In genomic region chr7:44978511-44979366, GRCh38 we compare ENCODE assay signal across 8 cellular contexts. TPM values are rescaled to one million over a fixed set of nuclear protein-coding genes. Genes with fewer than 3 reads are reported as not detected.
DNase-seq lines count a peak whose midpoint lies in the region; ATAC-seq, FAIRE-seq and TF ChIP-seq lines count a peak whose summit lies in the region.

Gene MYO1G, minus strand, starts transcription at chr7:44979015. Its CDS starts 54 bp downstream, at chr7:44978961.

- intact Hi-C loops in activated T-helper 2 cell treated with anti-CD3 and anti-CD28 coated beads, Interferon-gamma antibody, Interleukin-2, Interleukin-4, amounts not matched to agents 10 μg/mL and 5 μg/mL and 100 μg/mL, durations not matched to agents 14 hours and 24 hours and 36 hours (cut with micrococcal nuclease): loop anchor here (1.0 to 5.0 kb wide), 5 partner anchors 21 to 158 kb away; partner anchors contain the start of genes H2AZ2 and PURB

- H3K4me1 Mint-ChIP-seq in activated T-helper 2 cell treated with anti-CD3 and anti-CD28 coated beads, Interferon-gamma antibody, Interleukin-2, Interleukin-4, amounts not matched to agents 10 μg/mL and 5 μg/mL and 100 μg/mL, durations not matched to agents 14 hours and 24 hours and 36 hours (ENCODE audit: low read depth): peaks cover 58% of the 10 kb centered on the region
- H3K4me1 Mint-ChIP-seq in memory B cell: peaks cover 46% of the 10 kb centered on the region
- H3K4me1 Mint-ChIP-seq in stimulated activated effector memory CD8-positive, alpha-beta T cell treated with anti-CD3 and anti-CD28 coated beads, Interleukin-12 subunit alpha, Interleukin-12 subunit beta, amount 100 ng/mL, for 72 hours: peaks cover 69% of the 10 kb centered on the region

- H3K36me3 ChIP-seq in Peyer's patch: peaks cover 0 to 21% (median 0%) of the 10 kb centered on the region in 3 donors

- H3K9me3 Mint-ChIP-seq in activated T-helper 2 cell treated with anti-CD3 and anti-CD28 coated beads, Interferon-gamma antibody, Interleukin-2, Interleukin-4, amounts not matched to agents 10 μg/mL and 5 μg/mL and 100 μg/mL, durations not matched to agents 14 hours and 24 hours and 36 hours: no peaks in the 10 kb centered on the region
- no peaks in the 10 kb centered on the region for H3K9me3 Mint-ChIP-seq in memory B cell
- H3K9me3 Mint-ChIP-seq in stimulated activated effector memory CD8-positive, alpha-beta T cell treated with anti-CD3 and anti-CD28 coated beads, Interleukin-12 subunit alpha, Interleukin-12 subunit beta, amount 100 ng/mL, for 72 hours: no peaks in the 10 kb centered on the region

- DNase-seq in GM12892 (ENCODE audit: insufficient read length) (no peak), Peyer's patch (peak in 2 of 3 donors; percentile 91 to 93), memory B cell (ENCODE audit: low spot score in 2 of 2) (peak; percentile 57 to 66), NCI-H748 treated with DMSO at 0.1 percent for 48 hours (lab: John Stamatoyannopoulos, UW) (no peak), ecto neural progenitor cell (ENCODE audit: low spot score) (no peak)
- peak; percentile 94 for DNase-seq in activated T-helper 2 cell treated with anti-CD3 and anti-CD28 coated beads, Interferon-gamma antibody, Interleukin-2, Interleukin-4, amounts not matched to agents 10 μg/mL and 5 μg/mL and 100 μg/mL, durations not matched to agents 14 hours and 24 hours and 36 hours (ENCODE audit: low spot score)
- DNase-seq in stimulated activated effector memory CD8-positive, alpha-beta T cell treated with anti-CD3 and anti-CD28 coated beads, Interleukin-12 subunit alpha, Interleukin-12 subunit beta, amount 100 ng/mL, for 72 hours (ENCODE audit: low spot score in 2 of 2): peak; percentile 75 to 96

- no peaks in the 10 kb centered on the region for H3K9me3 ChIP-seq in Peyer's patch

- H3K36me3 Mint-ChIP-seq in activated T-helper 2 cell treated with anti-CD3 and anti-CD28 coated beads, Interferon-gamma antibody, Interleukin-2, Interleukin-4, amounts not matched to agents 10 μg/mL and 5 μg/mL and 100 μg/mL, durations not matched to agents 14 hours and 24 hours and 36 hours (ENCODE audit: low read depth): peaks cover 88% of the 10 kb centered on the region
- H3K36me3 Mint-ChIP-seq in memory B cell: peaks cover 23% of the 10 kb centered on the region
- peaks cover 96% of the 10 kb centered on the region for H3K36me3 Mint-ChIP-seq in stimulated activated effector memory CD8-positive, alpha-beta T cell treated with anti-CD3 and anti-CD28 coated beads, Interleukin-12 subunit alpha, Interleukin-12 subunit beta, amount 100 ng/mL, for 72 hours

- no peaks in the 10 kb centered on the region for H3K27me3 Mint-ChIP-seq in activated T-helper 2 cell treated with anti-CD3 and anti-CD28 coated beads, Interferon-gamma antibody, Interleukin-2, Interleukin-4, amounts not matched to agents 10 μg/mL and 5 μg/mL and 100 μg/mL, durations not matched to agents 14 hours and 24 hours and 36 hours (ENCODE audit: low read depth)
- H3K27me3 Mint-ChIP-seq in memory B cell: no peaks in the 10 kb centered on the region

- H3K27me3 ChIP-seq in Peyer's patch: no peaks in the 10 kb centered on the region

- peak within 1 kb of the TSS; percentile 98 for H3K27ac Mint-ChIP-seq in activated T-helper 2 cell treated with anti-CD3 and anti-CD28 coated beads, Interferon-gamma antibody, Interleukin-2, Interleukin-4, amounts not matched to agents 10 μg/mL and 5 μg/mL and 100 μg/mL, durations not matched to agents 14 hours and 24 hours and 36 hours
- H3K27ac Mint-ChIP-seq in memory B cell: peak within 1 kb of the TSS; percentile 98
- H3K27ac Mint-ChIP-seq in stimulated activated effector memory CD8-positive, alpha-beta T cell treated with anti-CD3 and anti-CD28 coated beads, Interleukin-12 subunit alpha, Interleukin-12 subunit beta, amount 100 ng/mL, for 72 hours: peak within 1 kb of the TSS; percentile 99

- H3K4me1 ChIP-seq in Peyer's patch: peaks cover 0 to 24% (median 11%) of the 10 kb centered on the region in 4 donors

- FAIRE-seq in GM12892 (lab: Jason Lieb, UNC): peak; percentile 92

- peak within 1 kb of the TSS; percentile 54 to 85 (median 70) for H3K27ac ChIP-seq in Peyer's patch

- TF ChIP-seq POLR2A in GM12892 (IDR thresholded peaks at IDR 0.05; ENCODE audit: low read depth, low read length) (peak; percentile 80), Peyer's patch (IDR thresholded peaks at IDR 0.05) (no peak)

- ATAC-seq in HG02642 (IDR thresholded peaks at IDR 0.05; ENCODE audit: poor library complexity, unreplicated experiment) (peak; percentile 57), memory B cell (ENCODE audit: low read depth) (peak; percentile 75)
- peak; percentile 78 for ATAC-seq in stimulated activated effector memory CD8-positive, alpha-beta T cell treated with anti-CD3 and anti-CD28 coated beads, Interleukin-12 subunit alpha, Interleukin-12 subunit beta, amount 100 ng/mL, for 72 hours

- H3K4me3 Mint-ChIP-seq in activated T-helper 2 cell treated with anti-CD3 and anti-CD28 coated beads, Interferon-gamma antibody, Interleukin-2, Interleukin-4, amounts not matched to agents 10 μg/mL and 5 μg/mL and 100 μg/mL, durations not matched to agents 14 hours and 24 hours and 36 hours (ENCODE audit: low read depth): peak within 1 kb of the TSS; percentile 97
- H3K4me3 Mint-ChIP-seq in memory B cell: peak within 1 kb of the TSS; percentile 95
- H3K4me3 Mint-ChIP-seq in stimulated activated effector memory CD8-positive, alpha-beta T cell treated with anti-CD3 and anti-CD28 coated beads, Interleukin-12 subunit alpha, Interleukin-12 subunit beta, amount 100 ng/mL, for 72 hours: peak within 1 kb of the TSS; percentile 99

- no peak for TF ChIP-seq CTCF in Peyer's patch (IDR thresholded peaks at IDR 0.05)

- H3K4me3 ChIP-seq in Peyer's patch: peak within 1 kb of the TSS; percentile 28 to 44 (median 36)

RNA-seq across cellular contexts. Expression of gene MYO1G, which starts in this region (rescaled TPM):
- polyA plus RNA-seq in GM12892 (2012; ENCODE audit: missing spikeins): 137 TPM
- total RNA-seq in Peyer's patch: 10 to 100 TPM in 1 of 4 donors, 1 to 10 TPM in 3; 2.7 to 14.9 (median 5.0) TPM
- total RNA-seq in activated T-helper 2 cell treated with anti-CD3 and anti-CD28 coated beads, Interferon-gamma antibody, Interleukin-2, Interleukin-4, amounts not matched to agents 10 μg/mL and 5 μg/mL and 100 μg/mL, durations not matched to agents 14 hours and 24 hours and 36 hours: 442 and 450 TPM in 2 replicates

Comparison
In these comparisons a context has a peak if more than half of its experiments do, and no peak if none do; other contexts are left out.
1. RNA of gene MYO1G (total RNA-seq): 442 to 450 TPM in activated T-helper 2 cell treated with anti-CD3 and anti-CD28 coated beads, Interferon-gamma antibody, Interleukin-2, Interleukin-4, amounts not matched to agents 10 μg/mL and 5 μg/mL and 100 μg/mL, durations not matched to agents 14 hours and 24 hours and 36 hours; 2.7 to 14.9 TPM in Peyer's patch; every median in the first group is over 10 times any median in the second.
2. DNase-seq: peak in Peyer's patch (2 of 3), activated T-helper 2 cell treated with anti-CD3 and anti-CD28 coated beads, Interferon-gamma antibody, Interleukin-2, Interleukin-4, amounts not matched to agents 10 μg/mL and 5 μg/mL and 100 μg/mL, durations not matched to agents 14 hours and 24 hours and 36 hours (single experiment), memory B cell (2 of 2) and stimulated activated effector memory CD8-positive, alpha-beta T cell treated with anti-CD3 and anti-CD28 coated beads, Interleukin-12 subunit alpha, Interleukin-12 subunit beta, amount 100 ng/mL, for 72 hours (2 of 2); none in GM12892 (single experiment), NCI-H748 treated with DMSO at 0.1 percent for 48 hours (single experiment) and ecto neural progenitor cell (single experiment).
3. Peak in every context shown above with its lines, with median percentiles within 50 percentile points of each other: ATAC-seq, H3K27ac Mint-ChIP-seq and H3K4me3 Mint-ChIP-seq.